Comparison of ENCODE assay signal across 8 cellular contexts in genomic region chr13:44231786-44232516, GRCh38.
DNase-seq lines count a peak whose midpoint lies in the region; ATAC-seq, FAIRE-seq and TF ChIP-seq lines count a peak whose summit lies in the region.

No MANE protein-coding gene starts in this region.

- H3K27ac Mint-ChIP-seq in MCF 10A (ENCODE audit: low read depth, unreplicated experiment), result peak overlapping the region; percentile 86

- peaks cover 54% of the 10 kb centered on the region for H3K4me1 ChIP-seq in A549
- H3K4me1 ChIP-seq in effector memory CD4-positive, alpha-beta T cell (ENCODE audit: control insufficient read depth, insufficient read depth, low read length, poor library complexity, severe bottlenecking), result no peaks in the 10 kb centered on the region

- H3K4me3 ChIP-seq in A549 (no peak overlapping the region), lower leg skin (ENCODE audit: low read depth, poor library complexity, severe bottlenecking) (no peak overlapping the region)
- H3K4me3 ChIP-seq in effector memory CD4-positive, alpha-beta T cell (ENCODE audit: insufficient read depth, low read depth, low read length, poor library complexity, severe bottlenecking), result no peak overlapping the region

- intact Hi-C loops in MCF 10A (cut with micrococcal nuclease) (loop anchor here (1.0 to 2.0 kb wide), 4 partner anchors 81 to 204 kb away; no protein-coding TSS in a partner anchor), lower leg skin (cut with DNase I; ENCODE audit: low total_unique reads) (no loop called here)

- H3K4me3 Mint-ChIP-seq in MCF 10A (ENCODE audit: unreplicated experiment), result peak overlapping the region; percentile 34

- peak; percentile 84 to 96 for DNase-seq in A549 (ENCODE audit: low read depth in 1 of 2, low spot score in 1 of 2)
- DNase-seq in HS-5 (ENCODE audit: low read depth), result peak; percentile 82
- peak; percentile 99 for DNase-seq in MCF 10A (ENCODE audit: unreplicated experiment)
- peak; percentile 82 to 93 for DNase-seq in lower leg skin (ENCODE audit: low spot score in 2 of 2)
- DNase-seq in midbrain (lab: John Stamatoyannopoulos, UW), result no peak
- DNase-seq in effector memory CD4-positive, alpha-beta T cell, result no peak
- no peak for DNase-seq in GM19239 (ENCODE audit: insufficient read length, low spot score)

- CTCF ChIA-PET in A549 (lab: Yijun Ruan, JAX), result interaction anchor here (0.7 to 1.3 kb wide), 10 partner anchors 12 to 324 kb away, joined by 3 to 4 read pairs (median 4); no protein-coding TSS in a partner anchor
- CTCF ChIA-PET in MCF 10A (lab: Yijun Ruan, JAX), result interaction anchor here (0.6 to 2.4 kb wide), 6 partner anchors 11 to 737 kb away, joined by 3 to 10 read pairs (median 4); no protein-coding TSS in a partner anchor

- no peaks in the 10 kb centered on the region for H3K36me3 Mint-ChIP-seq in MCF 10A (ENCODE audit: insufficient read depth, unreplicated experiment)

- no peaks in the 10 kb centered on the region for H3K36me3 ChIP-seq in effector memory CD4-positive, alpha-beta T cell (ENCODE audit: control insufficient read depth, insufficient read depth, low read length)

- TF ChIP-seq CTCF in A549 (IDR thresholded peaks at IDR 0.05) (no peak), MCF 10A (IDR thresholded peaks at IDR 0.05; ENCODE audit: unreplicated experiment) (no peak), lower leg skin (IDR thresholded peaks at IDR 0.05) (no peak)

- no peak for TF ChIP-seq POLR2A in A549 (IDR thresholded peaks at IDR 0.05; ENCODE audit: low read length)
- no peak for TF ChIP-seq POLR2A in lower leg skin (IDR thresholded peaks at IDR 0.05)

- ATAC-seq in A549 (peak; percentile 98 to 99), HG02610 (IDR thresholded peaks at IDR 0.05; ENCODE audit: unreplicated experiment) (no peak)

- H3K4me1 Mint-ChIP-seq in MCF 10A (ENCODE audit: insufficient read depth, unreplicated experiment), result peaks cover 28% of the 10 kb centered on the region

- TF ChIP-seq EP300 in A549 (IDR thresholded peaks at IDR 0.05), result peak; percentile 91 to 94; a peak in 4 of 5 replicates

- no peaks in the 10 kb centered on the region for H3K27me3 Mint-ChIP-seq in MCF 10A (ENCODE audit: insufficient read depth, unreplicated experiment)

- POLR2A ChIA-PET in A549 (lab: Yijun Ruan, JAX) (interaction anchor here (0.8 to 2.3 kb wide), 5 partner anchors 69 to 205 kb away, joined by 3 to 13 read pairs (median 7); no protein-coding TSS in a partner anchor), MCF 10A (lab: Yijun Ruan, JAX) (interaction anchor here (0.6 to 8.8 kb wide), 21 partner anchors 9 to 231 kb away, joined by 3 to 127 read pairs (median 7); no protein-coding TSS in a partner anchor)

- TSS peak; percentile 90 for BruUV-seq in MCF 10A (replicated peaks; lab: Mats Ljungman, UMichigan)

- WGBS in A549 (ENCODE audit: missing lambda C conversion rate), result 23% methylated on average over 13 of the region's 15 CpGs
- 76 to 81% methylated on average over 15 of the region's 15 CpGs for WGBS in lower leg skin, 2 donors

- peaks cover 10% of the 10 kb centered on the region; the same call in 2 of the 3 replicates for H3K9me3 ChIP-seq in A549
- H3K9me3 ChIP-seq in effector memory CD4-positive, alpha-beta T cell (ENCODE audit: control insufficient read depth, low read length), result no peaks in the 10 kb centered on the region

- H3K27me3 ChIP-seq in effector memory CD4-positive, alpha-beta T cell (replicated peaks; ENCODE audit: control insufficient read depth, insufficient read depth, low read length, poor library complexity, severe bottlenecking), result no peaks in the 10 kb centered on the region

- FAIRE-seq in A549 (lab: Jason Lieb, UNC) (peak; percentile 83), GM19239 (lab: Jason Lieb, UNC) (no peak)

- TF ChIP-seq RAD21 in A549 (conservative IDR thresholded peaks at IDR 0.05 in 1 of 2, IDR thresholded peaks at IDR 0.05 in 1 of 2), result peak; percentile 41 to 64; a peak in 4 of 5 replicates

- H3K9me3 Mint-ChIP-seq in MCF 10A (ENCODE audit: unreplicated experiment), result no peaks in the 10 kb centered on the region

- peak overlapping the region; percentile 90 to 97 for H3K27ac ChIP-seq in A549
- H3K27ac ChIP-seq in effector memory CD4-positive, alpha-beta T cell (ENCODE audit: insufficient read depth, low read length, poor library complexity, severe bottlenecking), result no peak overlapping the region

- H3K4me2 ChIP-seq in A549, result peak overlapping the region; percentile 74

TF ChIP-seq in A549, 52 proteins besides CTCF, POLR2A, EP300 and RAD21 (continues in another document):
- TF ChIP-seq NFE2L2 (conservative IDR thresholded peaks at IDR 0.05; ENCODE audit: low read length) (no peak), NR3C1 (IDR thresholded peaks at IDR 0.05) (no peak), BCL3 (IDR thresholded peaks at IDR 0.05) (peak; percentile 87), FOSL2 (IDR thresholded peaks at IDR 0.05) (peak; percentile 96), FOSL2 (CRISPR knock-in tag; IDR thresholded peaks at IDR 0.05) (peak; percentile 97), KDM5A (IDR thresholded peaks at IDR 0.05) (no peak), CEBPB (IDR thresholded peaks at IDR 0.05) (peak; percentile 97 to 99), JUNB (IDR thresholded peaks at IDR 0.05) (peak; percentile 96), FOXS1 (CRISPR knock-in tag; IDR thresholded peaks at IDR 0.05) (no peak), MYC (IDR thresholded peaks at IDR 0.05; ENCODE audit: borderline replicate concordance, low read length) (no peak; the same call in 1 of the 2 replicates), ESRRA (IDR thresholded peaks at IDR 0.05; ENCODE audit: borderline replicate concordance, low read length) (no peak), ELK1 (IDR thresholded peaks at IDR 0.05; ENCODE audit: low read depth, low read length) (no peak), EHMT2 (IDR thresholded peaks at IDR 0.05; ENCODE audit: low read depth) (0 out of 2 replicates have a peak, but pooled peaks have one; percentile 33), MAFK (IDR thresholded peaks at IDR 0.05; ENCODE audit: partially characterized antibody) (peak; percentile 48), USF2 (IDR thresholded peaks at IDR 0.05) (no peak), JUN (IDR thresholded peaks at IDR 0.05) (peak; percentile 94), REST (IDR thresholded peaks at IDR 0.05) (no peak), RCOR1 (IDR thresholded peaks at IDR 0.05; ENCODE audit: low read depth, low read length) (no peak), MAX (IDR thresholded peaks at IDR 0.05) (peak; percentile 84; the same call in 1 of the 2 replicates), HOXB13 (CRISPR knock-in tag; IDR thresholded peaks at IDR 0.05; ENCODE audit: low read depth) (peak; percentile 7; the same call in 1 of the 2 replicates)

Comparison
In these comparisons a context has a peak if more than half of its experiments do, and no peak if none do; other contexts are left out.
1. DNase-seq: peak in A549 (2 of 2), HS-5 (single experiment), MCF 10A (single experiment) and lower leg skin (2 of 2); none in midbrain (single experiment), effector memory CD4-positive, alpha-beta T cell (0 of 3) and GM19239 (single experiment).